ENCODE assay signal across 25 cellular contexts in the genomic region with DNA sequence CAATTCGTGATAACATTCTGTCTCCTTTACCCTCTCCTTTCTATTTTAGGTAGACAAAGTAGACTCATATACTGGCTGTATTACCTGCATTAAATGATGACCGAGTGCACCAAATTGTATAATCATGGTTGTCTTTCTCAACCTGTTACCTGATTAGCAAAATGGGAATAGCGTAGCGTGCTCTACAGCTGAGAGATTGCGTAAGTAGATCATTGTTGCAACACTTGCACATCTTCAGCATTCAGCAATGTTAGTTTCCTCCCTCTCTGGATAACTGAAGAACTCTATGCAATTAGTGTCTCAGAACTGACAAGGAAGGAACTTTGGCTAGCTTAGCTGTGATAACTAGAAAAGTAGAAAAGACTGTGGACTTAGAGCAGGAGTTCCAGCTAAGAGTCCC.
"Had no signal": no experiment of that assay in that cellular context is flagged by ENCODE, and none has a peak within 500 bp of the region (broad histone marks: within the 10 kb centered on the region; RNA-seq: fewer than 3 reads in every experiment).

No MANE protein-coding gene starts in this region.

- H3K36me3 ChIP-seq: brain microvascular endothelial cell, Peyer's patch, SJCRH30 had no signal

- H3K27ac ChIP-seq: brain microvascular endothelial cell, Peyer's patch, RWPE1, SJCRH30 had no signal

- H3K9me3 ChIP-seq: Peyer's patch, SJCRH30, SK-N-SH had no signal

- H3K4me3 ChIP-seq: Peyer's patch, SJCRH30 had no signal

- H3K9ac ChIP-seq: SK-N-SH had no signal

- H3K4me2 ChIP-seq: SK-N-SH had no signal

- H3K9me2 ChIP-seq: SK-N-SH had no signal

- H3K27me3 ChIP-seq: brain microvascular endothelial cell, Peyer's patch had no signal

- H3K4me1 ChIP-seq: Peyer's patch, SJCRH30 had no signal

- DNase-seq: activated CD4-positive, alpha-beta memory T cell treated with anti-CD3 and anti-CD28 coated beads for 36 hours; activated CD4-positive, alpha-beta T cell treated with anti-CD3 and anti-CD28 coated beads, Interleukin-2, amount 10 ng/mL, durations not matched to agents 7 days and 5 days; activated CD4-positive, CD25-positive, alpha-beta regulatory T cell; activated CD8-positive, alpha-beta memory T cell treated with anti-CD3 and anti-CD28 coated beads for 24 hours; activated effector memory CD4-positive, alpha-beta T cell treated with anti-CD3 and anti-CD28 coated beads, Interleukin-2, amount 50 U/mL, for 16 hours; activated naive CD4-positive, alpha-beta T cell treated with Interleukin-2 at 50 U/mL for 16 hours; activated T-cell treated with anti-CD3 and anti-CD28 coated beads, Interleukin-2, amount 50 U/mL, for 4 hours; brain microvascular endothelial cell; cerebellar nuclear complex; MM.1S; NCI-H1092 treated with DMSO at 0.1 percent for 48 hours; NCI-H1417 treated with DMSO at 0.1 percent for 48 hours; NCI-H1694 treated with DMSO at 0.1 percent for 48 hours; NCI-H2029 treated with DMSO at 0.1 percent for 48 hours; NCI-H345; NCI-H510A; NCI-H526 treated with DMSO at 0.1 percent for 48 hours; NCI-H82; Peyer's patch; Right ventricle myocardium superior; SJCRH30; SK-N-SH; T-helper 17 cell; T-helper 9 cell had no signal
